Comparison of ENCODE assay signal across 17 cellular contexts in genomic region chr1:244394851-244395765, GRCh38. TPM values are rescaled to one million over a fixed set of nuclear protein-coding genes. Genes with fewer than 3 reads are reported as not detected.
A peak's percentile ranks its signal among the peaks of the same experiment; 100 is the strongest.
DNase-seq lines count a peak whose midpoint lies in the region; ATAC-seq and TF ChIP-seq lines count a peak whose summit lies in the region.
"Had no signal": no experiment of that assay in that cellular context is flagged by ENCODE, and none has a peak within 500 bp of the region (broad histone marks: within the 10 kb centered on the region; RNA-seq: fewer than 3 reads in every experiment).

No MANE protein-coding gene starts in this region.

- intact Hi-C loops in activated CD8-positive, alpha-beta T cell treated with anti-CD3 and anti-CD28 coated beads for 36 hours (cut with micrococcal nuclease) = no loop called here
- intact Hi-C loops in HCT116 (cut with micrococcal nuclease) (no loop called here), psoas muscle (cut with DNase I) (no loop called here)

- H3K36me3 ChIP-seq in HCT116 (ENCODE audit: control insufficient read depth in 1 of 2, insufficient read depth in 2 of 2, low read length in 2 of 2) = no peaks in the 10 kb centered on the region
- H3K36me3 ChIP-seq in psoas muscle (ENCODE audit: insufficient read depth in 1 of 2, low read depth in 1 of 2) = no peaks in the 10 kb centered on the region
- H3K36me3 ChIP-seq: vagina had no signal

- H3K27ac ChIP-seq in HCT116 (ENCODE audit: low read depth, low read length) (no peak overlapping the region), psoas muscle (no peak overlapping the region), substantia nigra (ENCODE audit: low read depth, low read length, poor library complexity, severe bottlenecking) (no peak overlapping the region)
- H3K27ac ChIP-seq: SK-N-MC, vagina had no signal

- peak; percentile 24 for ATAC-seq in activated CD8-positive, alpha-beta T cell treated with anti-CD3 and anti-CD28 coated beads, Interleukin-2, amount 10 ng/mL, durations not matched to agents 7 days and 5 days
- no peak for ATAC-seq in activated CD8-positive, alpha-beta T cell treated with anti-CD3 and anti-CD28 coated beads for 36 hours
- ATAC-seq in HCT116 = peak; percentile 18; the same call in 1 of the 2 replicates
- ATAC-seq in effector memory CD8-positive, alpha-beta T cell (replicated peaks) = no peak
- peak in 3 of 4 donors; percentile 19 to 24 (median 21) for ATAC-seq in psoas muscle
- no peak for ATAC-seq in HG03378 (IDR thresholded peaks at IDR 0.05; ENCODE audit: unreplicated experiment)
- no peak for ATAC-seq in HG03521 (IDR thresholded peaks at IDR 0.05; ENCODE audit: unreplicated experiment)

- peaks cover 0 to 14% of the 10 kb centered on the region in 2 experiments; a peak in 1 of 4 replicates for H3K4me1 ChIP-seq in HCT116 (ENCODE audit: control insufficient read depth in 1 of 2, insufficient read depth in 2 of 2, low read length in 2 of 2)
- no peaks in the 10 kb centered on the region for H3K4me1 ChIP-seq in psoas muscle
- H3K4me1 ChIP-seq: vagina had no signal

- H3K9me3 ChIP-seq in HCT116 (ENCODE audit: control insufficient read depth in 1 of 2, insufficient read depth in 1 of 2, low read depth in 1 of 2, low read length in 2 of 2) (no peaks in the 10 kb centered on the region; a peak in 1 of 4 replicates), psoas muscle (peaks cover 1% of the 10 kb centered on the region)
- H3K9me3 ChIP-seq: vagina had no signal

- H3K9ac ChIP-seq in HCT116 (ENCODE audit: low read length) = no peak overlapping the region

- no peaks in the 10 kb centered on the region for H4K20me1 ChIP-seq in HCT116 (ENCODE audit: insufficient read depth)

- POLR2A ChIA-PET in activated CD8-positive, alpha-beta T cell treated with anti-CD3 and anti-CD28 coated beads, Interleukin-2, amount 10 ng/mL, durations not matched to agents 7 days and 5 days (lab: Charles Lee) = interaction anchor here (1.5 kb wide), 1 partner anchor 56 kb away, joined by 3 read pairs; no protein-coding TSS in a partner anchor
- POLR2A ChIA-PET in activated CD8-positive, alpha-beta T cell treated with anti-CD3 and anti-CD28 coated beads for 36 hours (lab: Charles Lee) = interaction anchor here (0.8 kb wide), 1 partner anchor 14 kb away, joined by 3 read pairs; no protein-coding TSS in a partner anchor
- POLR2A ChIA-PET in HCT116 (lab: Charles Lee) = no interaction called here

- H3K79me2 ChIP-seq in HCT116 (ENCODE audit: insufficient read depth, low read length) = no peaks in the 10 kb centered on the region

- WGBS in psoas muscle, 3 donors = 44 to 49% (median 49%) methylated on average over 12 to 15 of the region's 15 CpGs

- H3K9me2 ChIP-seq in HCT116 (ENCODE audit: insufficient read depth) = no peaks in the 10 kb centered on the region

- TF ChIP-seq RAD21 in HCT116 (IDR thresholded peaks at IDR 0.05; ENCODE audit: low read depth) = no peak

- peaks cover 17% of the 10 kb centered on the region for H3K36me3 Mint-ChIP-seq in activated CD8-positive, alpha-beta T cell treated with anti-CD3 and anti-CD28 coated beads, Interleukin-2, amount 10 ng/mL, durations not matched to agents 7 days and 5 days (ENCODE audit: low read depth)
- peaks cover 4% of the 10 kb centered on the region for H3K36me3 Mint-ChIP-seq in activated CD8-positive, alpha-beta T cell treated with anti-CD3 and anti-CD28 coated beads for 36 hours (ENCODE audit: low read depth)
- peaks cover 3% of the 10 kb centered on the region for H3K36me3 Mint-ChIP-seq in effector memory CD8-positive, alpha-beta T cell (ENCODE audit: insufficient read depth)
- H3K36me3 Mint-ChIP-seq: naive B cell had no signal

- H3K27ac Mint-ChIP-seq in activated CD8-positive, alpha-beta T cell treated with anti-CD3 and anti-CD28 coated beads, Interleukin-2, amount 10 ng/mL, durations not matched to agents 7 days and 5 days = no peak overlapping the region
- no peak overlapping the region for H3K27ac Mint-ChIP-seq in activated CD8-positive, alpha-beta T cell treated with anti-CD3 and anti-CD28 coated beads for 36 hours
- peak overlapping the region; percentile 16 to 83 for H3K27ac Mint-ChIP-seq in effector memory CD8-positive, alpha-beta T cell
- H3K27ac Mint-ChIP-seq: activated CD4-positive, alpha-beta memory T cell treated with anti-CD3 and anti-CD28 coated beads, Interleukin-2, amount 10 ng/mL, durations not matched to agents 7 days and 5 days had no signal

- H2AFZ ChIP-seq in HCT116 (ENCODE audit: low read depth, low read length, poor library complexity, severe bottlenecking) = no peak overlapping the region

- H3K27me3 ChIP-seq in HCT116 (ENCODE audit: insufficient read depth, low read length) (no peaks in the 10 kb centered on the region), psoas muscle (ENCODE audit: insufficient read depth in 3 of 3, low read length in 2 of 3) (no peaks in the 10 kb centered on the region)
- H3K27me3 ChIP-seq: vagina had no signal

- H3K4me1 Mint-ChIP-seq in activated CD8-positive, alpha-beta T cell treated with anti-CD3 and anti-CD28 coated beads, Interleukin-2, amount 10 ng/mL, durations not matched to agents 7 days and 5 days (ENCODE audit: low read depth) = peaks cover 16% of the 10 kb centered on the region
- peaks cover 12% of the 10 kb centered on the region for H3K4me1 Mint-ChIP-seq in activated CD8-positive, alpha-beta T cell treated with anti-CD3 and anti-CD28 coated beads for 36 hours (ENCODE audit: low read depth)
- peaks cover 6 to 16% of the 10 kb centered on the region in 2 donors for H3K4me1 Mint-ChIP-seq in effector memory CD8-positive, alpha-beta T cell (ENCODE audit: low read depth in 2 of 2)

- no peaks in the 10 kb centered on the region for H3K27me3 Mint-ChIP-seq in activated CD8-positive, alpha-beta T cell treated with anti-CD3 and anti-CD28 coated beads, Interleukin-2, amount 10 ng/mL, durations not matched to agents 7 days and 5 days (ENCODE audit: low read depth)
- no peaks in the 10 kb centered on the region for H3K27me3 Mint-ChIP-seq in activated CD8-positive, alpha-beta T cell treated with anti-CD3 and anti-CD28 coated beads for 36 hours
- H3K27me3 Mint-ChIP-seq in effector memory CD8-positive, alpha-beta T cell = no peaks in the 10 kb centered on the region
- H3K27me3 Mint-ChIP-seq: activated CD4-positive, alpha-beta memory T cell treated with anti-CD3 and anti-CD28 coated beads, Interleukin-2, amount 10 ng/mL, durations not matched to agents 7 days and 5 days; naive B cell had no signal

- no peak overlapping the region for H3K4me3 Mint-ChIP-seq in activated CD8-positive, alpha-beta T cell treated with anti-CD3 and anti-CD28 coated beads, Interleukin-2, amount 10 ng/mL, durations not matched to agents 7 days and 5 days
- no peak overlapping the region for H3K4me3 Mint-ChIP-seq in activated CD8-positive, alpha-beta T cell treated with anti-CD3 and anti-CD28 coated beads for 36 hours
- no peak overlapping the region for H3K4me3 Mint-ChIP-seq in effector memory CD8-positive, alpha-beta T cell
- H3K4me3 Mint-ChIP-seq: activated CD4-positive, alpha-beta memory T cell treated with anti-CD3 and anti-CD28 coated beads, Interleukin-2, amount 10 ng/mL, durations not matched to agents 7 days and 5 days; naive B cell had no signal

- RAD21 ChIA-PET in HCT116 (lab: Charles Lee; ENCODE audit: low non-redundant PET in 1 of 2, low total read pairs in 2 of 2, uncharacterized antibody in 2 of 2, unreplicated experiment in 2 of 2) = no interaction called here

- H3K4me3 ChIP-seq in HCT116 (replicated peaks in 1 of 2; ENCODE audit: low read depth in 1 of 2, low read length in 2 of 2) (no peak overlapping the region), psoas muscle (no peak overlapping the region)
- H3K4me3 ChIP-seq: SK-N-MC, vagina had no signal

- CTCF ChIA-PET in activated CD8-positive, alpha-beta T cell treated with anti-CD3 and anti-CD28 coated beads, Interleukin-2, amount 10 ng/mL, durations not matched to agents 7 days and 5 days (lab: Charles Lee) = no interaction called here
- CTCF ChIA-PET in activated CD8-positive, alpha-beta T cell treated with anti-CD3 and anti-CD28 coated beads for 36 hours (lab: Charles Lee) = no interaction called here
- CTCF ChIA-PET in HCT116 (lab: Charles Lee) = no interaction called here

- H3K4me2 ChIP-seq in HCT116 (ENCODE audit: low read length) = no peak overlapping the region

- no peak for DNase-seq in activated CD8-positive, alpha-beta T cell treated with anti-CD3 and anti-CD28 coated beads, Interleukin-2, amount 10 ng/mL, durations not matched to agents 7 days and 5 days
- no peak for DNase-seq in activated CD8-positive, alpha-beta T cell treated with anti-CD3 and anti-CD28 coated beads for 36 hours
- no peak for DNase-seq in HCT116 (ENCODE audit: low read depth, low spot score)
- DNase-seq in effector memory CD8-positive, alpha-beta T cell = no peak
- DNase-seq in psoas muscle = no peak
- DNase-seq in substantia nigra (lab: John Stamatoyannopoulos, UW) = no peak
- DNase-seq: activated CD4-positive, alpha-beta memory T cell treated with anti-CD3 and anti-CD28 coated beads, Interleukin-2, amount 10 ng/mL, durations not matched to agents 7 days and 5 days; cortex of kidney; naive B cell; NCI-H1694 treated with DMSO at 0.1 percent for 48 hours; NCI-H446 treated with DMSO at 0.1 percent for 48 hours; OCI-M1; stimulated activated CD4-positive, alpha-beta T cell treated with anti-CD3 and anti-CD28 coated beads, Interleukin-12 subunit alpha, Interleukin-12 subunit beta, amount 100 ng/mL, for 4 hours had no signal

- H3K9me3 Mint-ChIP-seq in activated CD8-positive, alpha-beta T cell treated with anti-CD3 and anti-CD28 coated beads, Interleukin-2, amount 10 ng/mL, durations not matched to agents 7 days and 5 days (ENCODE audit: insufficient read depth) = no peaks in the 10 kb centered on the region
- peaks cover 3% of the 10 kb centered on the region for H3K9me3 Mint-ChIP-seq in activated CD8-positive, alpha-beta T cell treated with anti-CD3 and anti-CD28 coated beads for 36 hours
- H3K9me3 Mint-ChIP-seq in effector memory CD8-positive, alpha-beta T cell = no peaks in the 10 kb centered on the region
- H3K9me3 Mint-ChIP-seq: activated CD4-positive, alpha-beta memory T cell treated with anti-CD3 and anti-CD28 coated beads, Interleukin-2, amount 10 ng/mL, durations not matched to agents 7 days and 5 days had no signal

- BruUV-seq in HCT116 (replicated peaks; lab: Mats Ljungman, UMichigan) = no TSS peak

- no peak for TF ChIP-seq POLR2A in HCT116 (IDR thresholded peaks at IDR 0.05; ENCODE audit: borderline replicate concordance, extremely low read depth, insufficient read depth, insufficient read length)

- TF ChIP-seq CTCF in activated CD8-positive, alpha-beta T cell treated with anti-CD3 and anti-CD28 coated beads for 36 hours (IDR thresholded peaks at IDR 0.05) = no peak
- TF ChIP-seq CTCF in HCT116 (IDR thresholded peaks at IDR 0.05 in 2 of 3, conservative IDR thresholded peaks at IDR 0.05 in 1 of 3; ENCODE audit: borderline replicate concordance in 1 of 3, insufficient read depth in 1 of 3, low read depth in 2 of 3, low read length in 2 of 3) (no peak), psoas muscle (IDR thresholded peaks at IDR 0.05) (no peak)

RNA-seq across cellular contexts. Expression of gene ADSS2, which starts 56.6 kb away (rescaled TPM):
- 10 to 100 TPM; 53.3 to 54.6 TPM for total RNA-seq in activated CD8-positive, alpha-beta T cell treated with anti-CD3 and anti-CD28 coated beads, Interleukin-2, amount 10 ng/mL, durations not matched to agents 7 days and 5 days
- total RNA-seq in activated CD8-positive, alpha-beta T cell treated with anti-CD3 and anti-CD28 coated beads for 36 hours = 10 to 100 TPM; 50.2 to 56.0 TPM
- total RNA-seq in HCT116 (2021; ENCODE audit: unreplicated experiment) = 46.2 TPM
- 13.7 and 17.9 TPM in 2 replicates for polyA plus RNA-seq in HCT116 (2012)
- total RNA-seq in psoas muscle = 10 to 100 TPM in 3 of 4 donors, 1 to 10 TPM in 1; 5.7 to 13.5 (median 11.8) TPM
- polyA plus RNA-seq in psoas muscle = 10 to 100 TPM; 11.7 to 19.2 (median 13.9) TPM

Comparison
In these comparisons a context has a peak if more than half of its experiments do, and no peak if none do; other contexts are left out.
1. ATAC-seq: peak in activated CD8-positive, alpha-beta T cell treated with anti-CD3 and anti-CD28 coated beads, Interleukin-2, amount 10 ng/mL, durations not matched to agents 7 days and 5 days (single experiment), HCT116 (single experiment) and psoas muscle (3 of 4); none in activated CD8-positive, alpha-beta T cell treated with anti-CD3 and anti-CD28 coated beads for 36 hours (single experiment), effector memory CD8-positive, alpha-beta T cell (single experiment), HG03378 (single experiment) and HG03521 (single experiment).
2. H3K27ac Mint-ChIP-seq: peak in effector memory CD8-positive, alpha-beta T cell (2 of 2); none in activated CD8-positive, alpha-beta T cell treated with anti-CD3 and anti-CD28 coated beads, Interleukin-2, amount 10 ng/mL, durations not matched to agents 7 days and 5 days (single experiment) and activated CD8-positive, alpha-beta T cell treated with anti-CD3 and anti-CD28 coated beads for 36 hours (single experiment).